In the genomic region with DNA sequence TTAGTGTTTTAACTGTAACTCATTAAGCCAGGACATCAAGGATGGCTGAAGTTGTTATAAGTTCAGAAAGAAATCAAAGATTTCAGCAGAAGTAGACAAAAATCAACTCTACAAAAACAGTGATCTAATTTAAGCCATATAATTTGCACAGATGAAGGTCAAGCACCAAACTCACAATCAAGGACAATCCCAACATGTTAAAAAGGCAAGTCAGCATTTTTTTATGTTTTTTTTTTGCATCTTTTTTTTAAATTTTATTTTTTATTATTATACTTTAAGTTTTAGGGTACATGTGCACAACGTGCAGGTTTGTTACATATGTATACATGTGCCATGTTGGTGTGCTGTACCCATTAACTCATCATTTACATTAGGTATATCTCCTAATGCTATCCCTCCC, we compare ENCODE assay signal across 14 cellular contexts. TPM values are rescaled to one million over a fixed set of nuclear protein-coding genes. Genes with fewer than 3 reads are reported as not detected.
"Had no signal": no experiment of that assay in that cellular context is flagged by ENCODE, and none has a peak within 500 bp of the region (broad histone marks: within the 10 kb centered on the region; RNA-seq: fewer than 3 reads in every experiment).

No MANE protein-coding gene starts in this region.

RNA-seq across cellular contexts. Expression of gene NT5DC4, which starts 4.7 kb away (rescaled TPM):
- total RNA-seq: naive thymus-derived CD8-positive, alpha-beta T cell; natural killer cell treated with Interleukin-12 subunit alpha and Interleukin-12 subunit beta and Interleukin-15 and Interleukin-18, amount 100 ng/mL, for 72 hours; neural crest cell; osteocyte; posterior vena cava; pulmonary artery endothelial cell; right atrium auricular region; sciatic nerve; smooth muscle cell; transverse colon; upper lobe of right lung; urinary bladder; uterus had no signal
- polyA plus RNA-seq: naive thymus-derived CD8-positive, alpha-beta T cell; pancreas; smooth muscle cell; urinary bladder had no signal

RNA-seq across cellular contexts. Expression of gene CKAP2L, which starts 48.3 kb away (rescaled TPM):
- total RNA-seq: naive thymus-derived CD8-positive, alpha-beta T cell had no signal
- polyA plus RNA-seq: naive thymus-derived CD8-positive, alpha-beta T cell had no signal
